18 cellular contexts compared by ENCODE assay signal in the genomic region with DNA sequence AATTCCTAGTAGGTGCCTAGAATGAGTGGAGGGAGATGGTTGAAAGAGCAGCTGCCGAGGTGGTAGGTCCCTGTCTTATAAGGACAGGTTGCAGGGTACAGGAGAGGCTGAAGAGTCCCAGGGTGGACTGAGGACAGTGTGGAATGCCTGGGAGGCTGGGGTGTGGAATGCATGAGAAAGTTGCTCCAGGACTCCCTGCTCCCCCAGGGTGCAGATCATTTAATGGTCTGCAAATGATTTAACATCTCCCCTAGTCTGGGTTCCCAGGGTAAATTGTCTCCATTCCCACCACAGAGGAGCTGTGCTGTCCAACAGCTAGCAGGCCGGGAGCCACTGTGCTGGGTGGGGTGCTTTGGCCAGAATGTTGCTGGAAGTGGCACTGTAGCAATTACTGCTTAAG.
"Had no signal": no experiment of that assay in that cellular context is flagged by ENCODE, and none has a peak within 500 bp of the region (broad histone marks: within the 10 kb centered on the region; RNA-seq: fewer than 3 reads in every experiment).

No MANE protein-coding gene starts in this region.

- H3K27me3 ChIP-seq: heart right ventricle had no signal

- H3K4me1 ChIP-seq: parathyroid adenoma, prostate gland had no signal

- H3K27ac ChIP-seq: parathyroid adenoma, prostate gland, skin epidermis had no signal

- H3K9me3 ChIP-seq: heart right ventricle, prostate gland had no signal

- FAIRE-seq: colon, endothelial cell of umbilical vein had no signal

- DNase-seq: foreskin melanocyte; heart right ventricle; hypothalamus; islet precursor cell; left colon; naive thymus-derived CD4-positive, alpha-beta T cell; nephron progenitor cell; retina; stimulated activated CD4-positive, alpha-beta T cell treated with anti-CD3 and anti-CD28 coated beads, Interleukin-2, amount 100 ng/mL, for 24 hours; stimulated activated CD4-positive, alpha-beta T cell treated with anti-CD3 and anti-CD28 coated beads, Interleukin-4, amount 100 ng/mL, for 4 hours; stimulated activated naive CD4-positive, alpha-beta T cell; trophoblast cell had no signal

- ATAC-seq: heart right ventricle; left colon; naive thymus-derived CD4-positive, alpha-beta T cell; sciatic nerve had no signal

- H3K36me3 ChIP-seq: heart right ventricle, prostate gland had no signal

- H3K4me3 ChIP-seq: heart right ventricle, prostate gland, skin epidermis had no signal
